ENCODE assay signal across 8 cellular contexts in the genomic region with DNA sequence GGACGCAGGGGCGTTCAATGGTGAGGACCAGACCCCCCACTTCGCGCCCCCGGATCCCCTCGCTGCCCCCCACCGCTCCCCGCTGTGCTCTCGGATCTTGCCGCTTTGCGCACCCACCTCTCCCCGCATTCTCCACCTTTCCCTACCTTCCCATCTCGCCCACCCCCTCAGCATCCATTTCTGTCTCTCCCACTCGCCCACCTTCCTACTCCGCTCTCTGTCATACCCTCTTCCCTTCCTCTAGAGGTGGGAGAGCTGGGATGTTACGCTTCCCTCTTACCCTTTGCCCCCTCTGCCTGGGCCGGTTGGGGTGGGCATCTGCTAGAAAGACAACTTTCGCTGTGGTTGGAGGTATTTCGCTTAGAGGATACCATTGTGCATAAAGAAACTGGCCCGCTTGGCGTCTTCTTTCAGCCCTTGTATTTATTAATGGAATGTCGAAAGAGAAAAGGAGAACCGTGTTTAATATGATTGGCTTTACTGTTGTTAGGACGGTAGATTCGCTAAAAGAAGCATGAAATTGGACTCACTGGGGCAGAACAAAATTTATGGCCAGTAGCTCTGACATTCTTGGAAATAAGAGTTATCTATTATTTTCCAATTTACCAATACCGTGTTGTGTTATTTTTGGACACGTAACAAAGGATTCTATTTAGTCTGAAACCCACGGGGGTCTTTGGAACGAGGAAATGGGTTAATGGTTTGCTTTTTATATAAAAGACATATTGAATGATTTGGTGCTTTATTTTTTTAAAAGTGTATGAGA. TPM values are rescaled to one million over a fixed set of nuclear protein-coding genes. Genes with fewer than 3 reads are reported as not detected.
DNase-seq lines count a peak whose midpoint lies in the region; ATAC-seq, FAIRE-seq and TF ChIP-seq lines count a peak whose summit lies in the region.

No MANE protein-coding gene starts in this region.

- H2BK15ac ChIP-seq in H1 (ENCODE audit: low read length) = no peak overlapping the region

- H3K4me3 ChIP-seq in OCI-LY7 (ENCODE audit: low read depth, low read length, poor library complexity, severe bottlenecking) = peak overlapping the region; percentile 94
- peak overlapping the region; percentile 50 to 80 (median 68) for H3K4me3 ChIP-seq in H1 (ENCODE audit: extremely low read depth in 1 of 4, insufficient read depth in 2 of 4, low read depth in 3 of 4, low read length in 4 of 4)

- H2BK20ac ChIP-seq in H1 (ENCODE audit: low read length) = no peak overlapping the region

- H3K23ac ChIP-seq in H1 (ENCODE audit: insufficient read length) = no peak overlapping the region

- H3K4me1 ChIP-seq in OCI-LY7 (ENCODE audit: insufficient read depth, low read length, poor library complexity, severe bottlenecking) (peaks cover 45% of the 10 kb centered on the region), H1 (replicated peaks in 1 of 4; ENCODE audit: control insufficient read depth in 3 of 4, insufficient read depth in 4 of 4, low read length in 3 of 4) (peaks cover 2 to 6% (median 5%) of the 10 kb centered on the region in 4 experiments; a peak in 4 of 7 replicates)

- CTCF ChIA-PET in OCI-LY7 (lab: Charles Lee; ENCODE audit: unreplicated experiment) (interaction anchor here (0.7 to 1.1 kb wide), 2 partner anchors 45 to 56 kb away, joined by 3 to 4 read pairs; no protein-coding TSS in a partner anchor), H1 (lab: Charles Lee; ENCODE audit: partially characterized antibody) (interaction anchor here (1.1 to 2.1 kb wide), 9 partner anchors 16 to 252 kb away, joined by 3 to 8 read pairs (median 3); no protein-coding TSS in a partner anchor), RWPE1 (lab: Yijun Ruan, JAX) (interaction anchor here (0.6 kb wide), 2 partner anchors 99 to 253 kb away, joined by 3 to 4 read pairs; no protein-coding TSS in a partner anchor)

- POLR2A ChIA-PET in OCI-LY7 (lab: Charles Lee) (interaction anchor here (0.6 to 2.0 kb wide), 19 partner anchors 12 to 518 kb away, joined by 3 to 23 read pairs (median 4); no protein-coding TSS in a partner anchor), H1 (lab: Charles Lee; ENCODE audit: partially characterized antibody) (interaction anchor here (0.7 to 1.1 kb wide), 2 partner anchors 17 to 18 kb away, joined by 3 read pairs; no protein-coding TSS in a partner anchor), RWPE1 (lab: Yijun Ruan, JAX; ENCODE audit: low non-redundant PET) (no interaction called here)

- no peaks in the 10 kb centered on the region for H3K36me3 Mint-ChIP-seq in natural killer cell

- BruUV-seq in OCI-LY7 (replicated peaks; lab: Mats Ljungman, UMichigan) = no TSS peak

- H3K79me2 ChIP-seq in OCI-LY7 (ENCODE audit: insufficient read depth, low read depth, low read length) (peaks cover 56% of the 10 kb centered on the region), H1 (ENCODE audit: control insufficient read depth in 1 of 2, insufficient read depth in 2 of 2, low read length in 2 of 2) (peaks cover 0 to 41% of the 10 kb centered on the region in 2 experiments; a peak in 3 of 4 replicates)

- no peaks in the 10 kb centered on the region for H3K9me2 ChIP-seq in OCI-LY7 (ENCODE audit: insufficient read depth, low read length)

- H3K27ac ChIP-seq in OCI-LY7 (ENCODE audit: low read depth, low read length, poor library complexity, severe bottlenecking) = peak overlapping the region; percentile 59
- no peak overlapping the region for H3K27ac ChIP-seq in H1 (ENCODE audit: low read depth, low read length)
- no peak overlapping the region for H3K27ac ChIP-seq in RWPE1

- H3K9me3 ChIP-seq in OCI-LY7 (ENCODE audit: low read length) (no peaks in the 10 kb centered on the region), H1 (ENCODE audit: insufficient read depth in 2 of 2, low read depth in 1 of 2, low read length in 1 of 2) (peaks cover 0 to 4% of the 10 kb centered on the region in 2 experiments; a peak in 1 of 4 replicates)

- no peak overlapping the region for H2BK120ac ChIP-seq in H1 (replicated peaks; ENCODE audit: low read depth, low read length)

- intact Hi-C loops in OCI-LY7 (cut with micrococcal nuclease; ENCODE audit: unreplicated experiment) (loop anchor here (2.0 to 5.0 kb wide), 5 partner anchors 83 to 697 kb away; a partner anchor contains a TSS), natural killer cell (cut with micrococcal nuclease) (no loop called here)

- peak overlapping the region; percentile 39 to 63 (median 54); a peak in 5 of 7 replicates for H3K9ac ChIP-seq in H1 (replicated peaks in 1 of 4; ENCODE audit: extremely low read depth in 1 of 4, low read depth in 3 of 4, low read length in 3 of 4)

- ATAC-seq in natural killer cell = no peak

- no peak for TF ChIP-seq RAD21 in H1 (IDR thresholded peaks at IDR 0.05 in 1 of 2, conservative IDR thresholded peaks at IDR 0.05 in 1 of 2; ENCODE audit: low read depth in 2 of 2, low read length in 2 of 2)

- TF ChIP-seq POLR2A in H1 (IDR thresholded peaks at IDR 0.05; ENCODE audit: control extremely low read depth in 1 of 2, low read depth in 2 of 2, low read length in 2 of 2) = no peak

- no peaks in the 10 kb centered on the region for H3K9me3 Mint-ChIP-seq in natural killer cell

- no peak for FAIRE-seq in H1 (lab: Jason Lieb, UNC)

- H3K4me2 ChIP-seq in OCI-LY7 (ENCODE audit: low read length) (peak overlapping the region; percentile 74), H1 (ENCODE audit: insufficient read depth in 1 of 2, low read depth in 2 of 2, low read length in 2 of 2) (peak overlapping the region; percentile 81 to 84)

- H3K23me2 ChIP-seq in H1 (ENCODE audit: low read depth, low read length) = peaks cover 7% of the 10 kb centered on the region

- peaks cover 26 to 39% of the 10 kb centered on the region in 2 donors for H3K27me3 Mint-ChIP-seq in natural killer cell (ENCODE audit: low read depth in 2 of 2)

- no peak overlapping the region for H3K4ac ChIP-seq in H1 (replicated peaks; ENCODE audit: insufficient read length, low read depth, low read length)

- no peak overlapping the region for H2AK5ac ChIP-seq in H1 (ENCODE audit: low read depth, low read length)

- no peak overlapping the region for H2BK12ac ChIP-seq in H1 (ENCODE audit: low read depth, low read length)

- H4K8ac ChIP-seq in H1 (ENCODE audit: extremely low read depth, insufficient read depth, low read length) = 0 out of 2 replicates have a peak overlapping the region, but pooled peaks have one; percentile 62

- H4K20me1 ChIP-seq in OCI-LY7 (ENCODE audit: insufficient read depth, low read length) (peaks cover 26% of the 10 kb centered on the region; the same call in 1 of the 2 replicates), H1 (replicated peaks in 1 of 2; ENCODE audit: control insufficient read depth in 1 of 2, insufficient read depth in 2 of 2, low read length in 2 of 2) (peaks cover 0 to 2% of the 10 kb centered on the region in 2 experiments)

- peak overlapping the region; percentile 46; the same call in 1 of the 2 replicates for H2BK5ac ChIP-seq in H1 (ENCODE audit: low read depth, low read length)

- H3K36me3 ChIP-seq in OCI-LY7 (ENCODE audit: insufficient read depth, low read length) (peaks cover 40% of the 10 kb centered on the region), H1 (ENCODE audit: control insufficient read depth in 2 of 4, insufficient read depth in 4 of 4, low read length in 3 of 4) (no peaks in the 10 kb centered on the region)

- H3K79me1 ChIP-seq in H1 (ENCODE audit: low read depth, low read length) = no peaks in the 10 kb centered on the region

- H2AFZ ChIP-seq in OCI-LY7 (ENCODE audit: low read length) = peak overlapping the region; percentile 24; the same call in 1 of the 2 replicates
- no peak overlapping the region for H2AFZ ChIP-seq in H1 (ENCODE audit: low read length)

- peak; percentile 22 to 36 for DNase-seq in NCI-H524 (lab: John Stamatoyannopoulos, UW)
- DNase-seq in NCI-H524 treated with DMSO at 0.1 percent for 48 hours (lab: John Stamatoyannopoulos, UW) = no peak
- DNase-seq in OCI-LY7 (ENCODE audit: low spot score) = peak; percentile 46
- DNase-seq in H1 (ENCODE audit: low read depth in 1 of 2, low spot score in 2 of 2) = no peak
- no peak for DNase-seq in natural killer cell
- DNase-seq in HCEC 1CT = no peak
- no peak for DNase-seq in GM19240 (ENCODE audit: insufficient read length, low spot score)
- DNase-seq in RWPE1 (ENCODE audit: low spot score) = no peak

- H3K14ac ChIP-seq in H1 (ENCODE audit: insufficient read length) = no peak overlapping the region

- WGBS in H1 (ENCODE audit: extremely low coverage in 1 of 2, insufficient coverage in 1 of 2, insufficient read length in 1 of 2, insufficient replicate concordance in 2 of 2, low coverage in 1 of 2, low lambda C conversion rate in 2 of 2, missing lambda C conversion rate in 1 of 2), 2 experiments = 6% methylated on average over 18 of the region's 29 CpGs; no CpG with 5 or more reads in 1 of the 2 experiments

- peak overlapping the region; percentile 87 for H3K4me3 Mint-ChIP-seq in natural killer cell

- TF ChIP-seq EP300 in H1 (IDR thresholded peaks at IDR 0.05; ENCODE audit: borderline replicate concordance in 1 of 2, low read depth in 2 of 2, low read length in 2 of 2) = no peak

- peak overlapping the region; percentile 49; the same call in 1 of the 2 replicates for H3K18ac ChIP-seq in H1 (ENCODE audit: extremely low read depth, low read length)

- H3K27me3 ChIP-seq in H1 (replicated peaks in 1 of 4; ENCODE audit: control insufficient read depth in 3 of 4, extremely low read depth in 1 of 4, insufficient read depth in 3 of 4, low read length in 3 of 4) = no peaks in the 10 kb centered on the region

- H3K4me1 Mint-ChIP-seq in natural killer cell = peaks cover 12% of the 10 kb centered on the region in 2 donors

- H4K91ac ChIP-seq in H1 (replicated peaks; ENCODE audit: insufficient read length, low read length) = no peak overlapping the region

- no peak overlapping the region for H4K5ac ChIP-seq in H1 (ENCODE audit: insufficient read length, low read depth, low read length)

- H3K27ac Mint-ChIP-seq in natural killer cell = peak overlapping the region in 1 of 2 donors; percentile 32

- no peak for TF ChIP-seq CTCF in OCI-LY7 (conservative IDR thresholded peaks at IDR 0.05; ENCODE audit: low read length)
- TF ChIP-seq CTCF in H1 (IDR thresholded peaks at IDR 0.05; ENCODE audit: control extremely low read depth in 1 of 3, insufficient read depth in 1 of 3, low read depth in 1 of 3, low read length in 3 of 3) = no peak
- no peak for TF ChIP-seq CTCF in natural killer cell (IDR thresholded peaks at IDR 0.05)
- TF ChIP-seq CTCF in RWPE1 (conservative IDR thresholded peaks at IDR 0.05; ENCODE audit: low read depth) = no peak

- H3K56ac ChIP-seq in H1 (replicated peaks; ENCODE audit: insufficient read length, low read depth, low read length) = no peak overlapping the region

RNA-seq across cellular contexts. Expression of a gene that starts 0.9 kb away (rescaled TPM):
- 69.0 and 91.1 TPM in 2 replicates for total RNA-seq in OCI-LY7 (2014; rRNA removed; shearing (Covaris generic))
- total RNA-seq in OCI-LY7 (2022) (210 and 290 TPM in 2 replicates), natural killer cell (10 to 100 TPM in 1 of 3 donors, 1 to 10 TPM in 2; 2.1 to 14.3 (median 4.0) TPM)
- 35.1 and 37.0 TPM in 2 replicates for total RNA-seq in H1 (2021; fragmentation: NEBNext Ultra II Directional; extraction: Animal tissue kit (Norgen Biotek cat#: 25700))
- polyA plus RNA-seq in H1 (2011; rRNA removed) = 6.4 and 10.4 TPM in 2 replicates
- polyA plus RNA-seq in H1 (2011; cell fraction: cytosol; rRNA removed) = 15.2 TPM
- 4.4 TPM for polyA plus RNA-seq in H1 (2011; cell fraction: nucleus; rRNA removed)
- polyA plus RNA-seq in H1 (2012, experiment 1 of 2) = 11.0 to 25.9 TPM (median 14.0 TPM) in 4 replicates
- polyA plus RNA-seq in H1 (2012, experiment 2 of 2) = 3.2 TPM
- 19.4 TPM for polyA plus RNA-seq in H1 (2013, experiment 1 of 2)
- 19.3 TPM for polyA plus RNA-seq in H1 (2013, experiment 2 of 2)
- polyA minus RNA-seq in H1 (2011; rRNA and poly(A)+ RNA removed) = 9.6 and 10.1 TPM in 2 replicates
- 15.2 TPM for polyA minus RNA-seq in H1 (2011; cell fraction: cytosol; rRNA and poly(A)+ RNA removed)
- polyA minus RNA-seq in H1 (2011; cell fraction: nucleus; rRNA and poly(A)+ RNA removed) = 11.1 TPM

Comparison
In these comparisons a context has a peak if more than half of its experiments do, and no peak if none do; other contexts are left out.
1. DNase-seq: peak in NCI-H524 (2 of 2) and OCI-LY7 (single experiment); none in NCI-H524 treated with DMSO at 0.1 percent for 48 hours (single experiment), H1 (0 of 2), natural killer cell (single experiment), HCEC 1CT (single experiment), GM19240 (single experiment) and RWPE1 (single experiment).